ENCODE assay signal across 1 cellular context in genomic region chr2:230589497-230590015, GRCh38.
TF ChIP-seq lines count a peak whose summit lies in the region.

No MANE protein-coding gene starts in this region.

TF ChIP-seq in GM23338, 12 proteins besides CTCF, POLR2A, EP300 and RAD21 (continued from another document):
- no peak for TF ChIP-seq ETS1 (IDR thresholded peaks at IDR 0.05)
TF ChIP-seq in GM23338: peak in this region for 0.
